In genomic region chr1:61077676-61078521, GRCh38 we compare ENCODE assay signal across 1 cellular context.
TF ChIP-seq lines count a peak whose summit lies in the region.

No MANE protein-coding gene starts in this region.

TF ChIP-seq in HepG2, 621 proteins besides CTCF, POLR2A, EP300 and RAD21 (continued from another document):
- no peak for TF ChIP-seq ZNF562 (CRISPR knock-in tag; IDR thresholded peaks at IDR 0.05; ENCODE audit: borderline replicate concordance)
- TF ChIP-seq NFE2 (CRISPR knock-in tag; IDR thresholded peaks at IDR 0.05) = no peak
- TF ChIP-seq POLR2AphosphoS5 (IDR thresholded peaks at IDR 0.05; ENCODE audit: low read depth, low read length) = peak; percentile 17; the same call in 1 of the 2 replicates
- TF ChIP-seq ZNF446 (CRISPR knock-in tag; IDR thresholded peaks at IDR 0.05) = no peak
- no peak for TF ChIP-seq ZNF740 (CRISPR knock-in tag; IDR thresholded peaks at IDR 0.05)
- no peak for TF ChIP-seq LCORL (IDR thresholded peaks at IDR 0.05)
- TF ChIP-seq LCORL (CRISPR knock-in tag; IDR thresholded peaks at IDR 0.05) = no peak
- no peak for TF ChIP-seq CENPBD1 (CRISPR knock-in tag; IDR thresholded peaks at IDR 0.05; ENCODE audit: borderline replicate concordance, low read depth)
- TF ChIP-seq NCOA5 (CRISPR knock-in tag; IDR thresholded peaks at IDR 0.05) = no peak
- TF ChIP-seq BORCS8-MEF2B (CRISPR knock-in tag; IDR thresholded peaks at IDR 0.05) = no peak
- TF ChIP-seq MTA1 (CRISPR knock-in tag; IDR thresholded peaks at IDR 0.05; ENCODE audit: borderline replicate concordance) = no peak
- no peak for TF ChIP-seq NFKB2 (CRISPR knock-in tag; IDR thresholded peaks at IDR 0.05; ENCODE audit: borderline replicate concordance)
- TF ChIP-seq ZNF451 (CRISPR knock-in tag; IDR thresholded peaks at IDR 0.05) = no peak
- TF ChIP-seq SUZ12 (IDR thresholded peaks at IDR 0.05; ENCODE audit: low read depth, low read length) = no peak
- no peak for TF ChIP-seq MIER2 (CRISPR knock-in tag; IDR thresholded peaks at IDR 0.05)
- peak; percentile 100 for TF ChIP-seq MAFK (conservative IDR thresholded peaks at IDR 0.05 in 1 of 2, IDR thresholded peaks at IDR 0.05 in 1 of 2; ENCODE audit: low read length in 2 of 2)
- TF ChIP-seq MTF1 (CRISPR knock-in tag; IDR thresholded peaks at IDR 0.05) = no peak
- no peak for TF ChIP-seq ATM (IDR thresholded peaks at IDR 0.05; ENCODE audit: borderline replicate concordance)
- no peak for TF ChIP-seq NCOA2 (CRISPR knock-in tag; IDR thresholded peaks at IDR 0.05)
- 0 out of 2 replicates have a peak, but pooled peaks have one; percentile 22 for TF ChIP-seq HOMEZ (CRISPR knock-in tag; IDR thresholded peaks at IDR 0.05; ENCODE audit: low read depth)
- no peak for TF ChIP-seq GABPA (IDR thresholded peaks at IDR 0.05; ENCODE audit: low read depth, low read length)
- peak; percentile 45; the same call in 1 of the 2 replicates for TF ChIP-seq GABPA (CRISPR knock-in tag; IDR thresholded peaks at IDR 0.05; ENCODE audit: low read depth)
- peak; percentile 50; the same call in 1 of the 2 replicates for TF ChIP-seq SP5 (CRISPR knock-in tag; IDR thresholded peaks at IDR 0.05; ENCODE audit: borderline replicate concordance, low read depth)
- TF ChIP-seq KLF16 (CRISPR knock-in tag; IDR thresholded peaks at IDR 0.05) = no peak
- TF ChIP-seq TAF15 (IDR thresholded peaks at IDR 0.05; ENCODE audit: low read depth, low read length, poor library complexity, severe bottlenecking) = no peak
- TF ChIP-seq KLF9 (CRISPR knock-in tag; IDR thresholded peaks at IDR 0.05; ENCODE audit: low read depth) = no peak
- TF ChIP-seq SP140L (CRISPR knock-in tag; IDR thresholded peaks at IDR 0.05; ENCODE audit: borderline replicate concordance) = no peak
- TF ChIP-seq ZNF678 (CRISPR knock-in tag; IDR thresholded peaks at IDR 0.05) = no peak
- TF ChIP-seq ZNF251 (CRISPR knock-in tag; IDR thresholded peaks at IDR 0.05) = no peak
- peak; percentile 100 for TF ChIP-seq MAFF (IDR thresholded peaks at IDR 0.05; ENCODE audit: low read depth, low read length)
- no peak for TF ChIP-seq ZNF224 (CRISPR knock-in tag; IDR thresholded peaks at IDR 0.05)
- no peak for TF ChIP-seq ZNF569 (CRISPR knock-in tag; IDR thresholded peaks at IDR 0.05; ENCODE audit: borderline replicate concordance)
- TF ChIP-seq ETV6 (CRISPR knock-in tag; conservative IDR thresholded peaks at IDR 0.05) = no peak
- no peak for TF ChIP-seq SMARCC2 (IDR thresholded peaks at IDR 0.05)
- 0 out of 2 replicates have a peak, but pooled peaks have one; percentile 71 for TF ChIP-seq PBX3 (CRISPR knock-in tag; IDR thresholded peaks at IDR 0.05; ENCODE audit: borderline replicate concordance)
- no peak for TF ChIP-seq SNAI1 (CRISPR knock-in tag; IDR thresholded peaks at IDR 0.05; ENCODE audit: borderline replicate concordance)
- no peak for TF ChIP-seq FIP1L1 (IDR thresholded peaks at IDR 0.05; ENCODE audit: borderline replicate concordance, insufficient read depth, low read depth, low read length)
- peak; percentile 83; the same call in 1 of the 2 replicates for TF ChIP-seq TGIF2 (CRISPR knock-in tag; IDR thresholded peaks at IDR 0.05)
- TF ChIP-seq ZNF282 (IDR thresholded peaks at IDR 0.05; ENCODE audit: partially characterized antibody) = no peak
- TF ChIP-seq SPEN (CRISPR knock-in tag; IDR thresholded peaks at IDR 0.05; ENCODE audit: low read depth) = no peak
- peak; percentile 23; the same call in 1 of the 2 replicates for TF ChIP-seq HBP1 (CRISPR knock-in tag; IDR thresholded peaks at IDR 0.05; ENCODE audit: low read depth)
- no peak for TF ChIP-seq NKX3-1 (CRISPR knock-in tag; IDR thresholded peaks at IDR 0.05)
- no peak for TF ChIP-seq NR2F2 (IDR thresholded peaks at IDR 0.05; ENCODE audit: borderline replicate concordance, low read depth)
- TF ChIP-seq SP2 (CRISPR knock-in tag; IDR thresholded peaks at IDR 0.05) = peak; percentile 92
- no peak for TF ChIP-seq TERF1 (CRISPR knock-in tag; IDR thresholded peaks at IDR 0.05)
- TF ChIP-seq ATRX (CRISPR knock-in tag; IDR thresholded peaks at IDR 0.05; ENCODE audit: borderline replicate concordance) = no peak
- no peak for TF ChIP-seq NR2C2 (CRISPR knock-in tag; IDR thresholded peaks at IDR 0.05; ENCODE audit: borderline replicate concordance)
- TF ChIP-seq CCDC6 (CRISPR knock-in tag; IDR thresholded peaks at IDR 0.05) = no peak
- TF ChIP-seq REXO4 (CRISPR knock-in tag; IDR thresholded peaks at IDR 0.05; ENCODE audit: borderline replicate concordance) = no peak
- no peak for TF ChIP-seq EHMT2 (IDR thresholded peaks at IDR 0.05; ENCODE audit: borderline replicate concordance, low read depth, low read length)
- peak; percentile 94 for TF ChIP-seq NFYC (CRISPR knock-in tag; IDR thresholded peaks at IDR 0.05)
- TF ChIP-seq GABPB1 (CRISPR knock-in tag; IDR thresholded peaks at IDR 0.05) = peak; percentile 27; the same call in 1 of the 2 replicates
- TF ChIP-seq CREM (IDR thresholded peaks at IDR 0.05) = peak; percentile 35
- no peak for TF ChIP-seq CREM (CRISPR knock-in tag; IDR thresholded peaks at IDR 0.05)
- TF ChIP-seq ZNF121 (CRISPR knock-in tag; IDR thresholded peaks at IDR 0.05) = no peak
- no peak for TF ChIP-seq ZNF709 (CRISPR knock-in tag; IDR thresholded peaks at IDR 0.05)
- peak; percentile 71; the same call in 1 of the 2 replicates for TF ChIP-seq RFX5 (IDR thresholded peaks at IDR 0.05; ENCODE audit: low read depth, low read length)
- no peak for TF ChIP-seq ZMYM2 (CRISPR knock-in tag; IDR thresholded peaks at IDR 0.05)
- no peak for TF ChIP-seq SP1 (IDR thresholded peaks at IDR 0.05)
- TF ChIP-seq SP1 (CRISPR knock-in tag; IDR thresholded peaks at IDR 0.05) = peak; percentile 20; the same call in 1 of the 2 replicates
